Comparison of ENCODE assay signal across 8 cellular contexts in the genomic region with DNA sequence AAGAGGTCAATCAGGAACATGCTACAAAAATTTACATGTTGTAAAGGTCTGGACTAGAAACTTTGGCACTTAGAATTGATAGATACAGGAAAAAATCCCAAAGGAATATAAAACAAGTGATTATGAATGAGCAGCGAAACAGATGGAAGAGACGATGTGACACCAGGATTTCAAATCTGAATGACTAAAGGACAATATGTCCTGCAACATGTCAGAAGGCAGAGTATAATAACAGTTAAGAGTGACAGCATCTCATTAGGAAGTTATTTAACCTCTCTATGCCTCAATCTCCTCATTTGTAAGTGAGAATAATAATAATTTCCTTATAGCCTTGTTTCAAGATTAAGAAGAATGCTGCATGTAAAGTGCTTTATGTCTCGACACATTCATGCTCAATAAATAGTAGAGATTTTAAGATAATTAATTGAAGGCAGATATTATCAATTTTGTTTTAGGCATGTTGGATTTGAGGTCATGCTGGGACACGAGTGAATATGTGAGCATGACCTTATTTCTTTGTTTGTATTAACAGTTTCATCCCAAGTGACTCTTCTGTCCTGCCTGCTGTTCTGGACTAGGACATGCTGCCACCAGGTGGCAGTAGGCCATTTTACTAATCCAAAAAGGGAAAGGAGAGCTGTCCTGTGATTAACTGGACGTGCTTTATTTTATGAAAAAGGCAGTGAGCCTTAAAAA. TPM values are rescaled to one million over a fixed set of nuclear protein-coding genes. Genes with fewer than 3 reads are reported as not detected.
A peak's percentile ranks its signal among the peaks of the same experiment; 100 is the strongest.
DNase-seq lines count a peak whose midpoint lies in the region; ATAC-seq and TF ChIP-seq lines count a peak whose summit lies in the region.

No MANE protein-coding gene starts in this region.

- no peaks in the 10 kb centered on the region for H3K9me3 Mint-ChIP-seq in activated naive CD8-positive, alpha-beta T cell treated with anti-CD3 and anti-CD28 coated beads, Interleukin-2, amount 10 ng/mL, durations not matched to agents 7 days and 5 days

- no peaks in the 10 kb centered on the region for H3K4me1 Mint-ChIP-seq in activated naive CD8-positive, alpha-beta T cell treated with anti-CD3 and anti-CD28 coated beads, Interleukin-2, amount 10 ng/mL, durations not matched to agents 7 days and 5 days

- no peaks in the 10 kb centered on the region for H3K36me3 ChIP-seq in KMS-11 (ENCODE audit: insufficient read depth)
- no peaks in the 10 kb centered on the region for H3K36me3 ChIP-seq in RWPE2 (ENCODE audit: low read depth)
- H3K36me3 ChIP-seq in heart right ventricle: no peaks in the 10 kb centered on the region

- no peaks in the 10 kb centered on the region for H3K36me3 Mint-ChIP-seq in activated naive CD8-positive, alpha-beta T cell treated with anti-CD3 and anti-CD28 coated beads, Interleukin-2, amount 10 ng/mL, durations not matched to agents 7 days and 5 days

- H3K27me3 Mint-ChIP-seq in activated naive CD8-positive, alpha-beta T cell treated with anti-CD3 and anti-CD28 coated beads, Interleukin-2, amount 10 ng/mL, durations not matched to agents 7 days and 5 days: peaks cover 18% of the 10 kb centered on the region

- peak; percentile 43 for ATAC-seq in GM21390 (IDR thresholded peaks at IDR 0.05; ENCODE audit: unreplicated experiment)
- ATAC-seq in RWPE2 (ENCODE audit: low read depth): peak; percentile 48; the same call in 2 of the 3 replicates
- ATAC-seq in activated naive CD8-positive, alpha-beta T cell treated with anti-CD3 and anti-CD28 coated beads, Interleukin-2, amount 10 ng/mL, durations not matched to agents 7 days and 5 days (ENCODE audit: low read depth): no peak
- ATAC-seq in heart right ventricle: peak; percentile 53 to 82 (median 76)
- no peak for ATAC-seq in HG03039 (IDR thresholded peaks at IDR 0.05; ENCODE audit: unreplicated experiment)

- TF ChIP-seq CTCF in KMS-11 (conservative IDR thresholded peaks at IDR 0.05; ENCODE audit: low read depth, low read length) (peak; percentile 61), RWPE2 (IDR thresholded peaks at IDR 0.05; ENCODE audit: poor library complexity, severe bottlenecking) (peak; percentile 93), heart right ventricle (IDR thresholded peaks at IDR 0.05) (peak; percentile 48 to 90 (median 85))

- POLR2A ChIA-PET in activated naive CD8-positive, alpha-beta T cell treated with anti-CD3 and anti-CD28 coated beads, Interleukin-2, amount 10 ng/mL, durations not matched to agents 7 days and 5 days (lab: Charles Lee): no interaction called here

- no peaks in the 10 kb centered on the region for H4K20me1 ChIP-seq in KMS-11 (ENCODE audit: insufficient read depth)

- WGBS in heart right ventricle, 2 donors: 32 to 35% methylated on average over 5 of the region's 5 CpGs

- H3K9ac ChIP-seq in KMS-11: no peak overlapping the region

- H3K4me3 ChIP-seq in KMS-11 (IDR thresholded peaks at IDR 0.05; ENCODE audit: insufficient read depth, low read depth, low read length) (no peak overlapping the region), RWPE2 (ENCODE audit: severe bottlenecking) (no peak overlapping the region), heart right ventricle (no peak overlapping the region)

- no peak overlapping the region for H3K4me2 ChIP-seq in KMS-11

- no peak overlapping the region for H3K4me3 Mint-ChIP-seq in activated naive CD8-positive, alpha-beta T cell treated with anti-CD3 and anti-CD28 coated beads, Interleukin-2, amount 10 ng/mL, durations not matched to agents 7 days and 5 days

- H3K27ac Mint-ChIP-seq in activated naive CD8-positive, alpha-beta T cell treated with anti-CD3 and anti-CD28 coated beads, Interleukin-2, amount 10 ng/mL, durations not matched to agents 7 days and 5 days: no peak overlapping the region

- H3K9me3 ChIP-seq in RWPE2 (ENCODE audit: severe bottlenecking): no peaks in the 10 kb centered on the region
- H3K9me3 ChIP-seq in heart right ventricle: no peaks in the 10 kb centered on the region

- no peaks in the 10 kb centered on the region for H3K79me2 ChIP-seq in KMS-11 (ENCODE audit: insufficient read depth, low read depth)

- DNase-seq in DMS114 treated with DMSO at 0.1 percent for 48 hours (lab: John Stamatoyannopoulos, UW; ENCODE audit: unreplicated experiment) (peak; percentile 43), RWPE2 (ENCODE audit: low spot score) (no peak), heart right ventricle (peak; percentile 54 to 71), pulmonary artery endothelial cell (ENCODE audit: low read depth, low spot score) (peak; percentile 8)
- peak; percentile 50 for DNase-seq in activated naive CD8-positive, alpha-beta T cell treated with anti-CD3 and anti-CD28 coated beads, Interleukin-2, amount 10 ng/mL, durations not matched to agents 7 days and 5 days

- no peak overlapping the region for H2AFZ ChIP-seq in KMS-11 (ENCODE audit: low read depth)

- H3K27me3 ChIP-seq in KMS-11 (ENCODE audit: insufficient read depth, low read depth) (no peaks in the 10 kb centered on the region), RWPE2 (ENCODE audit: insufficient read depth, poor library complexity, severe bottlenecking) (no peaks in the 10 kb centered on the region), heart right ventricle (no peaks in the 10 kb centered on the region)

- intact Hi-C loops in heart right ventricle (cut with DNase I): loop anchor here in 8 of 10 donors (1.0 to 10.0 kb wide), 6 partner anchors 84 to 194 kb away; partner anchors contain the start of gene NT5DC1 (in 1 of the 8)

- H3K27ac ChIP-seq in KMS-11 (no peak overlapping the region), RWPE2 (ENCODE audit: poor library complexity, severe bottlenecking) (peak overlapping the region; percentile 75), heart right ventricle (peak overlapping the region in 4 of 10 donors; percentile 6 to 82 (median 56))

- H3K4me1 ChIP-seq in KMS-11 (ENCODE audit: low read depth, poor library complexity, severe bottlenecking) (no peaks in the 10 kb centered on the region), RWPE2 (ENCODE audit: insufficient read depth, poor library complexity, severe bottlenecking) (peaks cover 39% of the 10 kb centered on the region), heart right ventricle (peaks cover 0 to 57% (median 23%) of the 10 kb centered on the region in 9 donors)

RNA-seq across cellular contexts. Expression of gene FRK, which starts 50.1 kb away (rescaled TPM):
- total RNA-seq in activated naive CD8-positive, alpha-beta T cell treated with anti-CD3 and anti-CD28 coated beads, Interleukin-2, amount 10 ng/mL, durations not matched to agents 7 days and 5 days: under 1 TPM; 0.03 to 0.06 TPM
- 10 to 100 TPM in 1 of 10 donors, 1 to 10 TPM in 9; 5.1 to 10.6 (median 6.8) TPM for total RNA-seq in heart right ventricle
- polyA plus RNA-seq in heart right ventricle: 1 to 10 TPM in 1 of 2 donors, under 1 TPM in 1; 0.61 to 2.2 TPM
- total RNA-seq in pulmonary artery endothelial cell: 0.07 and 0.14 TPM in 2 replicates

Comparison
In these comparisons a context has a peak if more than half of its experiments do, and no peak if none do; other contexts are left out.
1. ATAC-seq: peak in GM21390 (single experiment), RWPE2 (single experiment) and heart right ventricle (8 of 8); none in activated naive CD8-positive, alpha-beta T cell treated with anti-CD3 and anti-CD28 coated beads, Interleukin-2, amount 10 ng/mL, durations not matched to agents 7 days and 5 days (single experiment) and HG03039 (single experiment).
2. Peak in every context shown above with its lines, with median percentiles within 50 percentile points of each other: CTCF ChIP-seq.